In genomic region chr4:118865091-118865708, GRCh38 we compare ENCODE assay signal across 8 cellular contexts. TPM values are rescaled to one million over a fixed set of nuclear protein-coding genes. Genes with fewer than 3 reads are reported as not detected.
DNase-seq lines count a peak whose midpoint lies in the region; ATAC-seq and TF ChIP-seq lines count a peak whose summit lies in the region.

No MANE protein-coding gene starts in this region.

- no peak overlapping the region for H3K4me3 ChIP-seq in HAP-1
- no peak overlapping the region for H3K4me3 ChIP-seq in NB4 (ENCODE audit: low read depth, low read length)
- H3K4me3 ChIP-seq in esophagus muscularis mucosa, result peak overlapping the region in 1 of 4 donors; percentile 5

- no peak overlapping the region for H3K27ac Mint-ChIP-seq in activated T-cell treated with anti-CD3 and anti-CD28 coated beads, Interleukin-2, amount 50 U/mL, for 72 hours
- H3K27ac Mint-ChIP-seq in nephron progenitor cell, result no peak overlapping the region

- TF ChIP-seq EP300 in esophagus muscularis mucosa (IDR thresholded peaks at IDR 0.05), result no peak

- H3K9me3 ChIP-seq in HAP-1, result no peaks in the 10 kb centered on the region
- H3K9me3 ChIP-seq in esophagus muscularis mucosa, result no peaks in the 10 kb centered on the region

- H3K27me3 ChIP-seq in HAP-1 (ENCODE audit: low read depth) (no peaks in the 10 kb centered on the region), esophagus muscularis mucosa (no peaks in the 10 kb centered on the region)

- no peak for DNase-seq in activated T-cell treated with anti-CD3 and anti-CD28 coated beads, Interleukin-2, amount 50 U/mL, for 72 hours
- DNase-seq in activated T-cell treated with anti-CD3 and anti-CD28 coated beads, Interleukin-2, amount 50 U/mL, for 4 hours, result no peak
- DNase-seq in HAP-1 (ENCODE audit: low spot score in 2 of 2) (peak; percentile 59 to 72), NB4 (ENCODE audit: low read depth) (peak; percentile 68), SK-N-DZ (ENCODE audit: low spot score) (peak; percentile 71), esophagus muscularis mucosa (ENCODE audit: extremely low spot score) (no peak), nephron progenitor cell (peak; percentile 18)
- no peak for DNase-seq in stimulated activated CD8-positive, alpha-beta memory T cell treated with anti-CD3 and anti-CD28 coated beads, Interleukin-4, amount 100 ng/mL, for 48 hours

- H3K27me3 Mint-ChIP-seq in activated T-cell treated with anti-CD3 and anti-CD28 coated beads, Interleukin-2, amount 50 U/mL, for 72 hours (ENCODE audit: low read depth), result no peaks in the 10 kb centered on the region
- H3K27me3 Mint-ChIP-seq in activated T-cell treated with anti-CD3 and anti-CD28 coated beads, Interleukin-2, amount 50 U/mL, for 4 hours (ENCODE audit: low read depth), result no peaks in the 10 kb centered on the region
- H3K27me3 Mint-ChIP-seq in nephron progenitor cell (ENCODE audit: low read depth, poor library complexity), result peaks cover 3% of the 10 kb centered on the region

- H3K4me3 Mint-ChIP-seq in activated T-cell treated with anti-CD3 and anti-CD28 coated beads, Interleukin-2, amount 50 U/mL, for 72 hours, result no peak overlapping the region
- H3K4me3 Mint-ChIP-seq in activated T-cell treated with anti-CD3 and anti-CD28 coated beads, Interleukin-2, amount 50 U/mL, for 4 hours, result no peak overlapping the region
- H3K4me3 Mint-ChIP-seq in nephron progenitor cell, result no peak overlapping the region

- ATAC-seq in activated T-cell treated with anti-CD3 and anti-CD28 coated beads, Interleukin-2, amount 50 U/mL, for 72 hours (replicated peaks in 1 of 2), result peak; percentile 52 to 62
- ATAC-seq in activated T-cell treated with anti-CD3 and anti-CD28 coated beads, Interleukin-2, amount 50 U/mL, for 4 hours, result no peak

- intact Hi-C loops in esophagus muscularis mucosa (cut with DNase I), result no loop called here

- no peaks in the 10 kb centered on the region for H3K4me1 Mint-ChIP-seq in activated T-cell treated with anti-CD3 and anti-CD28 coated beads, Interleukin-2, amount 50 U/mL, for 72 hours (ENCODE audit: low read depth)
- H3K4me1 Mint-ChIP-seq in activated T-cell treated with anti-CD3 and anti-CD28 coated beads, Interleukin-2, amount 50 U/mL, for 4 hours (ENCODE audit: low read depth), result no peaks in the 10 kb centered on the region
- peaks cover 7% of the 10 kb centered on the region for H3K4me1 Mint-ChIP-seq in nephron progenitor cell

- no peaks in the 10 kb centered on the region for H3K9me3 Mint-ChIP-seq in activated T-cell treated with anti-CD3 and anti-CD28 coated beads, Interleukin-2, amount 50 U/mL, for 72 hours
- no peaks in the 10 kb centered on the region for H3K9me3 Mint-ChIP-seq in activated T-cell treated with anti-CD3 and anti-CD28 coated beads, Interleukin-2, amount 50 U/mL, for 4 hours
- no peaks in the 10 kb centered on the region for H3K9me3 Mint-ChIP-seq in nephron progenitor cell

- H3K4me1 ChIP-seq in HAP-1 (no peaks in the 10 kb centered on the region), esophagus muscularis mucosa (peaks cover 5 to 16% (median 13%) of the 10 kb centered on the region in 4 donors)

- H3K36me3 Mint-ChIP-seq in activated T-cell treated with anti-CD3 and anti-CD28 coated beads, Interleukin-2, amount 50 U/mL, for 72 hours (ENCODE audit: insufficient read depth in 2 of 2), result no peaks in the 10 kb centered on the region
- peaks cover 1% of the 10 kb centered on the region for H3K36me3 Mint-ChIP-seq in activated T-cell treated with anti-CD3 and anti-CD28 coated beads, Interleukin-2, amount 50 U/mL, for 4 hours (ENCODE audit: insufficient read depth)
- no peaks in the 10 kb centered on the region for H3K36me3 Mint-ChIP-seq in nephron progenitor cell (ENCODE audit: low read depth)

- in situ Hi-C loops in HAP-1 (cut with MboI; ENCODE audit: low sequenced_read_pairs), result no loop called here

- TF ChIP-seq POLR2A in NB4 (IDR thresholded peaks at IDR 0.05; ENCODE audit: extremely low read depth, insufficient read length), result no peak
- no peak for TF ChIP-seq POLR2A in esophagus muscularis mucosa (IDR thresholded peaks at IDR 0.05; ENCODE audit: low read depth)

- TF ChIP-seq CTCF in NB4 (IDR thresholded peaks at IDR 0.05; ENCODE audit: low read depth, low read length) (peak; percentile 82), esophagus muscularis mucosa (IDR thresholded peaks at IDR 0.05) (peak; percentile 59 to 75 (median 66)), nephron progenitor cell (IDR thresholded peaks at IDR 0.05) (peak; percentile 61)

- no peaks in the 10 kb centered on the region for H3K36me3 ChIP-seq in HAP-1 (replicated peaks)
- no peaks in the 10 kb centered on the region for H3K36me3 ChIP-seq in esophagus muscularis mucosa

- H3K27ac ChIP-seq in esophagus muscularis mucosa (replicated peaks in 1 of 4), result no peak overlapping the region

- 28% methylated on average over 5 of the region's 5 CpGs for WGBS in esophagus muscularis mucosa

RNA-seq across cellular contexts. Expression of gene SYNPO2, which starts 23.5 kb away (rescaled TPM):
- total RNA-seq in activated T-cell treated with anti-CD3 and anti-CD28 coated beads, Interleukin-2, amount 50 U/mL, for 72 hours, result under 1 TPM; 0.31 to 0.35 TPM
- under 1 TPM; 0.15 to 0.27 (median 0.24) TPM for total RNA-seq in activated T-cell treated with anti-CD3 and anti-CD28 coated beads, Interleukin-2, amount 50 U/mL, for 4 hours
- polyA plus RNA-seq in SK-N-DZ (2014; cell fraction: cytosol; rRNA removed), result 6.0 TPM in 2 replicates
- 4.6 and 5.4 TPM in 2 replicates for polyA plus RNA-seq in SK-N-DZ (2014; cell fraction: nucleus; rRNA removed)
- total RNA-seq in esophagus muscularis mucosa, result 1,000 to 10,000 TPM; 2,073 to 2,783 (median 2,517) TPM

RNA-seq across cellular contexts. Expression of gene SEC24D, which starts 29.3 kb away (rescaled TPM):
- 10 to 100 TPM; 41.5 to 60.4 TPM for total RNA-seq in activated T-cell treated with anti-CD3 and anti-CD28 coated beads, Interleukin-2, amount 50 U/mL, for 72 hours
- total RNA-seq in activated T-cell treated with anti-CD3 and anti-CD28 coated beads, Interleukin-2, amount 50 U/mL, for 4 hours, result 10 to 100 TPM; 24.4 to 32.7 (median 30.7) TPM
- polyA plus RNA-seq in SK-N-DZ (2014; cell fraction: cytosol; rRNA removed), result 18.2 and 20.5 TPM in 2 replicates
- 8.2 and 9.9 TPM in 2 replicates for polyA plus RNA-seq in SK-N-DZ (2014; cell fraction: nucleus; rRNA removed)
- 10 to 100 TPM; 29.1 to 41.5 (median 37.0) TPM for total RNA-seq in esophagus muscularis mucosa

Comparison
In these comparisons a context has a peak if more than half of its experiments do, and no peak if none do; other contexts are left out.
1. ATAC-seq: peak in activated T-cell treated with anti-CD3 and anti-CD28 coated beads, Interleukin-2, amount 50 U/mL, for 72 hours (2 of 2); none in activated T-cell treated with anti-CD3 and anti-CD28 coated beads, Interleukin-2, amount 50 U/mL, for 4 hours (0 of 2).
2. DNase-seq: peak in HAP-1 (2 of 2), NB4 (single experiment), SK-N-DZ (single experiment) and nephron progenitor cell (single experiment); none in activated T-cell treated with anti-CD3 and anti-CD28 coated beads, Interleukin-2, amount 50 U/mL, for 72 hours (0 of 2), activated T-cell treated with anti-CD3 and anti-CD28 coated beads, Interleukin-2, amount 50 U/mL, for 4 hours (single experiment), esophagus muscularis mucosa (single experiment) and stimulated activated CD8-positive, alpha-beta memory T cell treated with anti-CD3 and anti-CD28 coated beads, Interleukin-4, amount 100 ng/mL, for 48 hours (single experiment).
3. RNA of gene SYNPO2, which starts 23.5 kb away (total RNA-seq): 2,073 to 2,783 TPM in esophagus muscularis mucosa; 0.31 to 0.35 TPM in activated T-cell treated with anti-CD3 and anti-CD28 coated beads, Interleukin-2, amount 50 U/mL, for 72 hours and 0.15 to 0.27 TPM in activated T-cell treated with anti-CD3 and anti-CD28 coated beads, Interleukin-2, amount 50 U/mL, for 4 hours; every median in the first group is over 1,000 times any median in the second.
4. Peak in every context shown above with its lines, with median percentiles within 50 percentile points of each other: CTCF ChIP-seq.